20 cellular contexts compared by ENCODE assay signal in genomic region chr7:133056370-133057238, GRCh38. TPM values are rescaled to one million over a fixed set of nuclear protein-coding genes. Genes with fewer than 3 reads are reported as not detected.
DNase-seq lines count a peak whose midpoint lies in the region; ATAC-seq, FAIRE-seq and TF ChIP-seq lines count a peak whose summit lies in the region.
"Had no signal": no experiment of that assay in that cellular context is flagged by ENCODE, and none has a peak within 500 bp of the region (broad histone marks: within the 10 kb centered on the region; RNA-seq: fewer than 3 reads in every experiment).

No MANE protein-coding gene starts in this region.

- H3K27me3 Mint-ChIP-seq in CD8-positive, alpha-beta memory T cell = no peaks in the 10 kb centered on the region
- H3K27me3 Mint-ChIP-seq: activated CD8-positive, alpha-beta T cell treated with anti-CD3 and anti-CD28 coated beads for 36 hours; activated naive CD8-positive, alpha-beta T cell; naive B cell; T-cell had no signal

- FAIRE-seq in GM12891 (lab: Jason Lieb, UNC) = peak; percentile 75
- peak; percentile 8 for FAIRE-seq in endothelial cell of umbilical vein (lab: Jason Lieb, UNC)
- FAIRE-seq: GM12892 had no signal

- no peaks in the 10 kb centered on the region for H3K36me3 ChIP-seq in endothelial cell of umbilical vein (ENCODE audit: control insufficient read depth in 2 of 2, extremely low read depth in 1 of 2, insufficient read depth in 2 of 2, low read length in 2 of 2)
- no peaks in the 10 kb centered on the region for H3K36me3 ChIP-seq in CD8-positive, alpha-beta memory T cell (ENCODE audit: insufficient read depth, low read length)
- H3K36me3 ChIP-seq: brain microvascular endothelial cell, thoracic aorta had no signal

- H3K9me1 ChIP-seq in endothelial cell of umbilical vein (replicated peaks; ENCODE audit: control insufficient read depth, extremely low read depth, insufficient read depth, low read length) = no peaks in the 10 kb centered on the region

- TF ChIP-seq CTCF in 22Rv1 (IDR thresholded peaks at IDR 0.05) (no peak), endothelial cell of umbilical vein (IDR thresholded peaks at IDR 0.05; ENCODE audit: extremely low read depth in 1 of 2, insufficient read depth in 1 of 2, low read depth in 1 of 2, low read length in 2 of 2) (no peak)

- no peak for TF ChIP-seq POLR2A in GM12891 (IDR thresholded peaks at IDR 0.05; ENCODE audit: low read depth, low read length)
- no peak for TF ChIP-seq POLR2A in endothelial cell of umbilical vein (IDR thresholded peaks at IDR 0.05; ENCODE audit: low read depth, low read length)

- H4K20me1 ChIP-seq in endothelial cell of umbilical vein (replicated peaks; ENCODE audit: control insufficient read depth, extremely low read depth, insufficient read depth, low read length) = peaks cover 3% of the 10 kb centered on the region

- H3K4me1 ChIP-seq in endothelial cell of umbilical vein (ENCODE audit: control insufficient read depth, extremely low read depth, insufficient read depth, low read length) = no peaks in the 10 kb centered on the region
- no peaks in the 10 kb centered on the region for H3K4me1 ChIP-seq in CD8-positive, alpha-beta memory T cell (ENCODE audit: insufficient read depth, low read length)

- H3K9me3 ChIP-seq in endothelial cell of umbilical vein (replicated peaks; ENCODE audit: control insufficient read depth, insufficient read depth, low read length) = no peaks in the 10 kb centered on the region
- H3K9me3 ChIP-seq in CD8-positive, alpha-beta memory T cell (ENCODE audit: low read length) = no peaks in the 10 kb centered on the region
- H3K9me3 ChIP-seq: thoracic aorta had no signal

- no peak overlapping the region for H3K9ac ChIP-seq in endothelial cell of umbilical vein (replicated peaks; ENCODE audit: extremely low read depth, insufficient read depth, low read length)

- BruUV-seq in endothelial cell of umbilical vein (replicated peaks; lab: Mats Ljungman, UMichigan) = no TSS peak

- H3K9me3 Mint-ChIP-seq in CD8-positive, alpha-beta memory T cell = no peaks in the 10 kb centered on the region
- H3K9me3 Mint-ChIP-seq: activated CD8-positive, alpha-beta T cell treated with anti-CD3 and anti-CD28 coated beads for 36 hours; activated T-cell treated with anti-CD3 and anti-CD28 coated beads, Interleukin-2, amount 50 U/mL, for 72 hours; immature natural killer cell; T-cell had no signal

- no peak overlapping the region for H3K4me3 Mint-ChIP-seq in CD8-positive, alpha-beta memory T cell
- H3K4me3 Mint-ChIP-seq: activated CD8-positive, alpha-beta T cell treated with anti-CD3 and anti-CD28 coated beads for 36 hours; activated naive CD8-positive, alpha-beta T cell; activated T-cell treated with anti-CD3 and anti-CD28 coated beads, Interleukin-2, amount 50 U/mL, for 72 hours; immature natural killer cell; naive B cell; T-cell had no signal

- ATAC-seq in HG02763 (IDR thresholded peaks at IDR 0.05; ENCODE audit: unreplicated experiment) = no peak
- ATAC-seq in GM18519 (IDR thresholded peaks at IDR 0.05; ENCODE audit: low FRiP score, unreplicated experiment) = no peak
- ATAC-seq in HG03439 (IDR thresholded peaks at IDR 0.05; ENCODE audit: unreplicated experiment) = no peak
- ATAC-seq: activated CD8-positive, alpha-beta T cell treated with anti-CD3 and anti-CD28 coated beads for 36 hours; activated T-cell treated with anti-CD3 and anti-CD28 coated beads, Interleukin-2, amount 50 U/mL, for 72 hours; HCT116; T-cell had no signal

- DNase-seq in GM12891 (ENCODE audit: insufficient read length, low spot score) (no peak), NCI-H1105 (lab: John Stamatoyannopoulos, UW) (peak; percentile 63), endothelial cell of umbilical vein (ENCODE audit: low read depth, low spot score) (no peak)
- no peak for DNase-seq in CD8-positive, alpha-beta memory T cell
- DNase-seq: activated CD8-positive, alpha-beta T cell treated with anti-CD3 and anti-CD28 coated beads for 36 hours; activated T-cell treated with anti-CD3 and anti-CD28 coated beads, Interleukin-2, amount 50 U/mL, for 72 hours; brain microvascular endothelial cell; head of caudate nucleus; immature natural killer cell; naive B cell; NCI-H187 treated with DMSO at 0.1 percent for 48 hours; T-cell had no signal

- H3K27me3 ChIP-seq in endothelial cell of umbilical vein (ENCODE audit: control insufficient read depth in 2 of 2, insufficient read depth in 2 of 2, low read length in 2 of 2) = no peaks in the 10 kb centered on the region
- H3K27me3 ChIP-seq in CD8-positive, alpha-beta memory T cell (ENCODE audit: insufficient read depth, low read length, poor library complexity, severe bottlenecking) = no peaks in the 10 kb centered on the region
- H3K27me3 ChIP-seq: brain microvascular endothelial cell had no signal

- POLR2A ChIA-PET in endothelial cell of umbilical vein (lab: Charles Lee) = no interaction called here
- POLR2A ChIA-PET in CD8-positive, alpha-beta memory T cell (lab: Charles Lee) = no interaction called here

- H3K27ac ChIP-seq in 22Rv1 (peak overlapping the region; percentile 47), endothelial cell of umbilical vein (ENCODE audit: insufficient read depth, low read depth, low read length) (no peak overlapping the region)
- no peak overlapping the region for H3K27ac ChIP-seq in CD8-positive, alpha-beta memory T cell (ENCODE audit: low read depth, low read length)
- H3K27ac ChIP-seq: brain microvascular endothelial cell had no signal

- dilution Hi-C loops in endothelial cell of umbilical vein (cut with MboI; ENCODE audit: extremely low pct_ligation_motif_present, low sequenced_read_pairs) = no loop called here

- peaks cover 3 to 15% (median 7%) of the 10 kb centered on the region in 3 donors for H3K36me3 Mint-ChIP-seq in CD8-positive, alpha-beta memory T cell

- H3K4me2 ChIP-seq in endothelial cell of umbilical vein (ENCODE audit: insufficient read depth, low read length) = no peak overlapping the region

- H2AFZ ChIP-seq in endothelial cell of umbilical vein (ENCODE audit: low read depth, low read length) = no peak overlapping the region

- peaks cover 60% of the 10 kb centered on the region for H3K79me2 ChIP-seq in endothelial cell of umbilical vein (ENCODE audit: control insufficient read depth, insufficient read depth, low read length)

- CTCF ChIA-PET in endothelial cell of umbilical vein (lab: Charles Lee) = interaction anchor here (1.2 to 1.7 kb wide), 2 partner anchors 12 to 378 kb away, joined by 4 to 6 read pairs; no protein-coding TSS in a partner anchor
- CTCF ChIA-PET in CD8-positive, alpha-beta memory T cell (lab: Charles Lee) = no interaction called here

- H3K27ac Mint-ChIP-seq in CD8-positive, alpha-beta memory T cell = peak overlapping the region in 3 of 8 donors; percentile 8 to 52 (median 24)
- H3K27ac Mint-ChIP-seq: activated CD8-positive, alpha-beta T cell treated with anti-CD3 and anti-CD28 coated beads for 36 hours; activated naive CD8-positive, alpha-beta T cell; activated T-cell treated with anti-CD3 and anti-CD28 coated beads, Interleukin-2, amount 50 U/mL, for 72 hours; T-cell had no signal

- H3K4me1 Mint-ChIP-seq in CD8-positive, alpha-beta memory T cell = peaks cover 46 to 81% (median 64%) of the 10 kb centered on the region in 3 donors

- no peak overlapping the region for H3K4me3 ChIP-seq in endothelial cell of umbilical vein (replicated peaks in 1 of 3; ENCODE audit: insufficient read depth in 1 of 3, low read depth in 1 of 3, low read length in 3 of 3)
- no peak overlapping the region for H3K4me3 ChIP-seq in CD8-positive, alpha-beta memory T cell (ENCODE audit: low read length)
- H3K4me3 ChIP-seq: thoracic aorta had no signal

- intact Hi-C loops in endothelial cell of umbilical vein (cut with micrococcal nuclease) = no loop called here

TF ChIP-seq in GM12891, 5 proteins besides CTCF, POLR2A, EP300 and RAD21:
- TF ChIP-seq POU2F2 (IDR thresholded peaks at IDR 0.05; ENCODE audit: low read depth, low read length) (no peak), SPI1 (IDR thresholded peaks at IDR 0.05; ENCODE audit: low read depth, low read length) (peak; percentile 58)

TF ChIP-seq in endothelial cell of umbilical vein, 7 proteins besides CTCF, POLR2A, EP300 and RAD21:
- no peak for TF ChIP-seq MAX (IDR thresholded peaks at IDR 0.05; ENCODE audit: insufficient read depth, insufficient read length)
- no peak for TF ChIP-seq FOS (IDR thresholded peaks at IDR 0.05; ENCODE audit: borderline replicate concordance, insufficient read depth, low read length)
- TF ChIP-seq MYC (IDR thresholded peaks at IDR 0.05; ENCODE audit: low read depth, low read length) = no peak
- no peak for TF ChIP-seq EZH2 (IDR thresholded peaks at IDR 0.05; ENCODE audit: borderline replicate concordance, low read depth, low read length, severe bottlenecking)
- TF ChIP-seq POLR2AphosphoS5 (IDR thresholded peaks at IDR 0.05; ENCODE audit: insufficient read depth, low read depth, low read length) = no peak
- TF ChIP-seq GATA2 (IDR thresholded peaks at IDR 0.05; ENCODE audit: insufficient read depth, insufficient read length, low read depth, low read length) = no peak
- no peak for TF ChIP-seq JUN (IDR thresholded peaks at IDR 0.05; ENCODE audit: borderline replicate concordance, insufficient read depth, insufficient read length, low read depth)
TF ChIP-seq in endothelial cell of umbilical vein: peak in this region for 0.

RNA-seq across cellular contexts. Expression of gene CHCHD3, which starts 25.3 kb away (rescaled TPM):
- 67.6 TPM for polyA plus RNA-seq in GM12891 (2012; ENCODE audit: low read depth, missing spikeins)
- 63.7 and 65.3 TPM in 2 replicates for total RNA-seq in endothelial cell of umbilical vein
- polyA plus RNA-seq in endothelial cell of umbilical vein = 17.3 and 22.0 TPM in 2 replicates
- polyA plus RNA-seq in endothelial cell of umbilical vein (2011; cell fraction: cytosol; rRNA removed) = 53.8 and 54.4 TPM in 2 replicates
- 27.1 and 37.7 TPM in 2 replicates for polyA plus RNA-seq in endothelial cell of umbilical vein (2011; cell fraction: nucleus; rRNA removed)
- polyA plus RNA-seq in endothelial cell of umbilical vein (2012) = 40.9 and 56.2 TPM in 2 replicates
- 25.9 and 29.3 TPM in 2 replicates for polyA minus RNA-seq in endothelial cell of umbilical vein
- 57.9 TPM for polyA minus RNA-seq in endothelial cell of umbilical vein (2011; cell fraction: cytosol; rRNA and poly(A)+ RNA removed)
- 45.5 and 52.0 TPM in 2 replicates for polyA minus RNA-seq in endothelial cell of umbilical vein (2011; cell fraction: nucleus; rRNA and poly(A)+ RNA removed)
- total RNA-seq in CD8-positive, alpha-beta memory T cell = 10 to 100 TPM; 86.9 to 87.6 TPM
- polyA plus RNA-seq in CD8-positive, alpha-beta memory T cell = 59.1 TPM
